8 cellular contexts compared by ENCODE assay signal in the genomic region with DNA sequence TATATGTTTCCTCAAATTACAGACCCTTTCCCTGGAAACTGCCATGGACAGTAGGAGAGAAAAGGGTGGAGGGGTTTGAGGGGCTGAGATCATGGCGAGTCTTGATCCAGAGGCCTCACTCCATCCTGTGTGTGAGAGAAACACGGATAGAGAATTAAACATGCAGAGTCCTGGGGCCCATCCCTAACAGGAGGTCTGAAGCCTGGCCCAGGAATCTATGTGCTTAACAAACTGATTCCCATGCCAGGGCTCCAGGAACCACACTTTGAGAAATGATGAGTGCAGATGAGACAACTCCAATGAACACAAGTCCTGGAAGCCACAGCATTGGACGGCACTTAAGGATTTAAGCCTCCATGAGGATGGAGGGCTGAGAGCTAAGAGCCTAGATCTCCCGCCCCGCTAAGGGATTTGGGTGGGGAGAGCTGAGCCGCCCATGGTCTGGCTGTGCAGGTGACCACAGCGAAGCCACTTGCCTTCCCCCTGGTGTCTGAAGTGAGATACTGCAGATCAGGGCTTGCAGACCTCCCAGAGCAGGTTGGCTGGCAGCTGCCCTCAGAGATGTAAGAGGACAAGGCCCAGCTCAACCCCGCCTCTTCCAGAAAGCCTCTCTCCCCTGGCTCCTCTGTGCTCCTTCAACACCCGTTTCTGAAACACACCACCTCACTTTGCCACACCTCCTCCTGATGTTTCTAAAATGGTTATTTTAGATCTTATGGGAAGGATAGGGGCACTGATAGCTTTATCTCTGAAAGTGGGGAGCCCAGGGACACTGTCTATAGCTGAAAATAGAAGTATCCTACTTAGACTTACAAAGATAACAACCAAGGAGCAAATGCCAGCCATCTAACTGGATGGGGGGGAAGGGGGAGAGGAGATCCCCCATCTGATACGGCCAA. TPM values are rescaled to one million over a fixed set of nuclear protein-coding genes. Genes with fewer than 3 reads are reported as not detected.
DNase-seq lines count a peak whose midpoint lies in the region; ATAC-seq and TF ChIP-seq lines count a peak whose summit lies in the region.

No MANE protein-coding gene starts in this region.

- no peaks in the 10 kb centered on the region for H3K36me3 ChIP-seq in GM23338 (ENCODE audit: insufficient read depth)
- H3K36me3 ChIP-seq in esophagus squamous epithelium, result no peaks in the 10 kb centered on the region
- no peaks in the 10 kb centered on the region for H3K36me3 ChIP-seq in neural progenitor cell

- TF ChIP-seq CTCF in GM23338 (conservative IDR thresholded peaks at IDR 0.05; ENCODE audit: low read depth in 2 of 2), result peak; percentile 75 to 88
- peak; percentile 28 to 69 (median 56) for TF ChIP-seq CTCF in esophagus squamous epithelium (IDR thresholded peaks at IDR 0.05)
- TF ChIP-seq CTCF in neural progenitor cell (IDR thresholded peaks at IDR 0.05), result peak; percentile 75

- H3K4me3 Mint-ChIP-seq in GM23338 (no peak overlapping the region), neural progenitor cell (no peak overlapping the region)

- H3K4me3 ChIP-seq in GM23338, result no peak overlapping the region
- no peak overlapping the region for H3K4me3 ChIP-seq in esophagus squamous epithelium
- H3K4me3 ChIP-seq in neural progenitor cell, result no peak overlapping the region

- 73 to 76% methylated on average over 5 to 7 of the region's 10 CpGs for WGBS in esophagus squamous epithelium, 2 donors

- H3K4me2 ChIP-seq in GM23338 (no peak overlapping the region), neural progenitor cell (no peak overlapping the region)

- H3K4me1 ChIP-seq in GM23338 (ENCODE audit: insufficient read depth), result 0 out of 2 replicates have a peak, but pooled peaks cover under 1% of the 10 kb centered on the region
- peaks cover 0 to 48% (median 3%) of the 10 kb centered on the region in 3 donors for H3K4me1 ChIP-seq in esophagus squamous epithelium
- peaks cover 14% of the 10 kb centered on the region for H3K4me1 ChIP-seq in neural progenitor cell

- H3K9me3 ChIP-seq in esophagus squamous epithelium, result no peaks in the 10 kb centered on the region
- no peaks in the 10 kb centered on the region for H3K9me3 ChIP-seq in neural progenitor cell (ENCODE audit: low read depth)

- H3F3A ChIP-seq in GM23338 (replicated peaks; ENCODE audit: low read depth) (no peaks in the 10 kb centered on the region), neural progenitor cell (ENCODE audit: low read depth) (no peaks in the 10 kb centered on the region)

- H3K27ac Mint-ChIP-seq in GM23338, result no peak overlapping the region
- H3K27ac Mint-ChIP-seq in neural progenitor cell, result no peak overlapping the region

- H3K9me2 ChIP-seq in GM23338 (ENCODE audit: insufficient read depth), result no peaks in the 10 kb centered on the region

- ATAC-seq in GM23338, result peak; percentile 98

- H3K4me1 Mint-ChIP-seq in GM23338 (peaks cover 14% of the 10 kb centered on the region), neural progenitor cell (peaks cover 23% of the 10 kb centered on the region)

- intact Hi-C loops in esophagus squamous epithelium (cut with DNase I), result no loop called here

- no peak overlapping the region for H3K9ac ChIP-seq in neural progenitor cell

- H4K20me1 ChIP-seq in GM23338 (replicated peaks; ENCODE audit: insufficient read depth) (no peaks in the 10 kb centered on the region), neural progenitor cell (ENCODE audit: low read depth) (no peaks in the 10 kb centered on the region)

- no peaks in the 10 kb centered on the region for H3K27me3 ChIP-seq in GM23338 (ENCODE audit: insufficient read depth)
- H3K27me3 ChIP-seq in esophagus squamous epithelium, result no peaks in the 10 kb centered on the region
- H3K27me3 ChIP-seq in neural progenitor cell, result no peaks in the 10 kb centered on the region

- H3K9me3 Mint-ChIP-seq in GM23338 (no peaks in the 10 kb centered on the region), neural progenitor cell (no peaks in the 10 kb centered on the region)

- DNase-seq in A172 (ENCODE audit: low spot score) (peak; percentile 87), ELR (ENCODE audit: low read depth) (peak; percentile 74), GM23338 (ENCODE audit: low spot score) (peak; percentile 94), LHCN-M2 (ENCODE audit: low read depth) (peak; percentile 82), UCSD-AML1 (lab: John Stamatoyannopoulos, UW; ENCODE audit: unreplicated experiment) (peak; percentile 38), esophagus squamous epithelium (lab: John Stamatoyannopoulos, UW) (no peak), neural progenitor cell (ENCODE audit: low spot score) (peak; percentile 90), foreskin melanocyte (no peak)

- H2AFZ ChIP-seq in GM23338, result peak overlapping the region; percentile 85
- peak overlapping the region; percentile 52 for H2AFZ ChIP-seq in neural progenitor cell (replicated peaks)

- H3K36me3 Mint-ChIP-seq in GM23338 (ENCODE audit: low read depth) (no peaks in the 10 kb centered on the region), neural progenitor cell (no peaks in the 10 kb centered on the region)

- H3K79me2 ChIP-seq in GM23338 (replicated peaks; ENCODE audit: insufficient read depth), result no peaks in the 10 kb centered on the region
- no peaks in the 10 kb centered on the region for H3K79me2 ChIP-seq in neural progenitor cell (ENCODE audit: low read depth)

- peaks cover 8% of the 10 kb centered on the region for H3K27me3 Mint-ChIP-seq in GM23338 (ENCODE audit: insufficient read depth, low read depth, poor library complexity)
- no peaks in the 10 kb centered on the region for H3K27me3 Mint-ChIP-seq in neural progenitor cell (ENCODE audit: insufficient read depth, low read depth)

- H3K27ac ChIP-seq in GM23338 (ENCODE audit: low read depth), result no peak overlapping the region
- H3K27ac ChIP-seq in esophagus squamous epithelium, result peak overlapping the region; percentile 24 to 83 (median 65)
- no peak overlapping the region for H3K27ac ChIP-seq in neural progenitor cell

- no peak for TF ChIP-seq POLR2A in esophagus squamous epithelium (IDR thresholded peaks at IDR 0.05)

TF ChIP-seq in GM23338, 12 proteins besides CTCF, POLR2A, EP300 and RAD21 (continues in another document):
- no peak for TF ChIP-seq ZNF331 (CRISPR knock-in tag; IDR thresholded peaks at IDR 0.05; ENCODE audit: low read depth)
- no peak for TF ChIP-seq POLR2AphosphoS5 (IDR thresholded peaks at IDR 0.05; ENCODE audit: low read depth)
- TF ChIP-seq, protein P1, sequence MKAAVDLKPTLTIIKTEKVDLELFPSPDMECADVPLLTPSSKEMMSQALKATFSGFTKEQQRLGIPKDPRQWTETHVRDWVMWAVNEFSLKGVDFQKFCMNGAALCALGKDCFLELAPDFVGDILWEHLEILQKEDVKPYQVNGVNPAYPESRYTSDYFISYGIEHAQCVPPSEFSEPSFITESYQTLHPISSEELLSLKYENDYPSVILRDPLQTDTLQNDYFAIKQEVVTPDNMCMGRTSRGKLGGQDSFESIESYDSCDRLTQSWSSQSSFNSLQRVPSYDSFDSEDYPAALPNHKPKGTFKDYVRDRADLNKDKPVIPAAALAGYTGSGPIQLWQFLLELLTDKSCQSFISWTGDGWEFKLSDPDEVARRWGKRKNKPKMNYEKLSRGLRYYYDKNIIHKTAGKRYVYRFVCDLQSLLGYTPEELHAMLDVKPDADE (IDR thresholded peaks at IDR 0.05), result no peak
- no peak for TF ChIP-seq ZNF114 (CRISPR knock-in tag; IDR thresholded peaks at IDR 0.05)
- TF ChIP-seq CREB1 (CRISPR knock-in tag; IDR thresholded peaks at IDR 0.05; ENCODE audit: low read depth), result no peak

RNA-seq across cellular contexts. Expression of gene EIF5AL1, which starts 24.8 kb away (rescaled TPM):
- total RNA-seq in A172 (2014; rRNA removed; shearing (Covaris generic)), result 0.72 and 0.89 TPM in 2 replicates
- total RNA-seq in GM23338 (2014; rRNA removed; shearing (Covaris generic)), result 2.0 and 2.1 TPM in 2 replicates
- polyA plus RNA-seq in GM23338 (2016; fragmentation: Nextera tagmentation; extraction: Ambion mirVana), result 20.4 and 21.4 TPM in 2 replicates
- total RNA-seq in LHCN-M2 (2014; rRNA removed), result 0.45 and 0.63 TPM in 2 replicates
- polyA plus RNA-seq in LHCN-M2 (2012), result 1.00 TPM
- under 1 TPM; 0.32 to 0.70 (median 0.42) TPM for total RNA-seq in esophagus squamous epithelium
- total RNA-seq in neural progenitor cell (ENCODE audit: low replicate concordance), result 0.24 and 0.31 TPM in 2 replicates

RNA-seq across cellular contexts. Expression of gene ZCCHC24, which starts 42.1 kb away (rescaled TPM):
- total RNA-seq in A172 (2014; rRNA removed; shearing (Covaris generic)), result 10.7 and 12.2 TPM in 2 replicates
- total RNA-seq in GM23338 (2014; rRNA removed; shearing (Covaris generic)), result 7.2 and 10.1 TPM in 2 replicates
- polyA plus RNA-seq in GM23338 (2016; fragmentation: Nextera tagmentation; extraction: Ambion mirVana), result 2.0 and 2.9 TPM in 2 replicates
- 15.1 and 17.7 TPM in 2 replicates for total RNA-seq in LHCN-M2 (2014; rRNA removed)
- 8.5 TPM for polyA plus RNA-seq in LHCN-M2 (2012)
- total RNA-seq in esophagus squamous epithelium, result 10 to 100 TPM in 1 of 4 donors, 1 to 10 TPM in 3; 2.2 to 26.1 (median 6.4) TPM
- 5.9 and 10.7 TPM in 2 replicates for total RNA-seq in neural progenitor cell (ENCODE audit: low replicate concordance)

Comparison
In these comparisons a context has a peak if more than half of its experiments do, and no peak if none do; other contexts are left out.
1. DNase-seq: peak in A172 (single experiment), ELR (single experiment), GM23338 (single experiment), LHCN-M2 (single experiment), UCSD-AML1 (single experiment) and neural progenitor cell (single experiment); none in esophagus squamous epithelium (single experiment) and foreskin melanocyte (single experiment).
2. H3K27ac ChIP-seq: peak in esophagus squamous epithelium (4 of 4); none in GM23338 (single experiment) and neural progenitor cell (single experiment).
3. Peak in every context shown above with its lines, with median percentiles within 50 percentile points of each other: CTCF ChIP-seq.